In genomic region chrX:108736509-108737479, GRCh38 we compare ENCODE assay signal across 1 cellular context.
A peak's percentile ranks its signal among the peaks of the same experiment; 100 is the strongest.
TF ChIP-seq lines count a peak whose summit lies in the region.

Gene IRS4 (minus strand): TSS chrX:108736563.

TF ChIP-seq in HEK293, 187 proteins besides CTCF, POLR2A, EP300 and RAD21 (continued from another document):
- TF ChIP-seq ZNF391 (tag by site-specific recombination; IDR thresholded peaks at IDR 0.05; ENCODE audit: borderline replicate concordance, low read depth), result peak; percentile 83; the same call in 1 of the 2 replicates
- peak; percentile 94 for TF ChIP-seq ZNF335 (tag by site-specific recombination; conservative IDR thresholded peaks at IDR 0.05)
- TF ChIP-seq, protein P1, sequence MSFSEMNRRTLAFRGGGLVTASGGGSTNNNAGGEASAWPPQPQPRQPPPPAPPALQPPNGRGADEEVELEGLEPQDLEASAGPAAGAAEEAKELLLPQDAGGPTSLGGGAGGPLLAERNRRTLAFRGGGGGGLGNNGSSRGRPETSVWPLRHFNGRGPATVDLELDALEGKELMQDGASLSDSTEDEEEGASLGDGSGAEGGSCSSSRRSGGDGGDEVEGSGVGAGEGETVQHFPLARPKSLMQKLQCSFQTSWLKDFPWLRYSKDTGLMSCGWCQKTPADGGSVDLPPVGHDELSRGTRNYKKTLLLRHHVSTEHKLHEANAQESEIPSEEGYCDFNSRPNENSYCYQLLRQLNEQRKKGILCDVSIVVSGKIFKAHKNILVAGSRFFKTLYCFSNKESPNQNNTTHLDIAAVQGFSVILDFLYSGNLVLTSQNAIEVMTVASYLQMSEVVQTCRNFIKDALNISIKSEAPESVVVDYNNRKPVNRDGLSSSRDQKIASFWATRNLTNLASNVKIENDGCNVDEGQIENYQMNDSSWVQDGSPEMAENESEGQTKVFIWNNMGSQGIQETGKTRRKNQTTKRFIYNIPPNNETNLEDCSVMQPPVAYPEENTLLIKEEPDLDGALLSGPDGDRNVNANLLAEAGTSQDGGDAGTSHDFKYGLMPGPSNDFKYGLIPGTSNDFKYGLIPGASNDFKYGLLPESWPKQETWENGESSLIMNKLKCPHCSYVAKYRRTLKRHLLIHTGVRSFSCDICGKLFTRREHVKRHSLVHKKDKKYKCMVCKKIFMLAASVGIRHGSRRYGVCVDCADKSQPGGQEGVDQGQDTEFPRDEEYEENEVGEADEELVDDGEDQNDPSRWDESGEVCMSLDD (tag by site-specific recombination; IDR thresholded peaks at IDR 0.05), result 0 out of 2 replicates have a peak, but pooled peaks have one; percentile 18
- peak; percentile 16; the same call in 1 of the 2 replicates for TF ChIP-seq ZBTB48 (tag by site-specific recombination; IDR thresholded peaks at IDR 0.05)
- TF ChIP-seq, protein P2, sequence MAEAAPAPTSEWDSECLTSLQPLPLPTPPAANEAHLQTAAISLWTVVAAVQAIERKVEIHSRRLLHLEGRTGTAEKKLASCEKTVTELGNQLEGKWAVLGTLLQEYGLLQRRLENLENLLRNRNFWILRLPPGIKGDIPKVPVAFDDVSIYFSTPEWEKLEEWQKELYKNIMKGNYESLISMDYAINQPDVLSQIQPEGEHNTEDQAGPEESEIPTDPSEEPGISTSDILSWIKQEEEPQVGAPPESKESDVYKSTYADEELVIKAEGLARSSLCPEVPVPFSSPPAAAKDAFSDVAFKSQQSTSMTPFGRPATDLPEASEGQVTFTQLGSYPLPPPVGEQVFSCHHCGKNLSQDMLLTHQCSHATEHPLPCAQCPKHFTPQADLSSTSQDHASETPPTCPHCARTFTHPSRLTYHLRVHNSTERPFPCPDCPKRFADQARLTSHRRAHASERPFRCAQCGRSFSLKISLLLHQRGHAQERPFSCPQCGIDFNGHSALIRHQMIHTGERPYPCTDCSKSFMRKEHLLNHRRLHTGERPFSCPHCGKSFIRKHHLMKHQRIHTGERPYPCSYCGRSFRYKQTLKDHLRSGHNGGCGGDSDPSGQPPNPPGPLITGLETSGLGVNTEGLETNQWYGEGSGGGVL (tag by site-specific recombination; IDR thresholded peaks at IDR 0.05), result peak; percentile 79
- peak; percentile 72 for TF ChIP-seq GLIS1 (tag by site-specific recombination; IDR thresholded peaks at IDR 0.05)
- peak; percentile 83 for TF ChIP-seq KLF9 (tag by site-specific recombination; IDR thresholded peaks at IDR 0.05; ENCODE audit: low read depth)
- TF ChIP-seq ZNF2 (tag by site-specific recombination; IDR thresholded peaks at IDR 0.05), result peak; percentile 45; the same call in 1 of the 2 replicates
- TF ChIP-seq EGR2 (tag by site-specific recombination; IDR thresholded peaks at IDR 0.05; ENCODE audit: low read depth), result peak; percentile 88
- TF ChIP-seq ZNF366 (tag by site-specific recombination; conservative IDR thresholded peaks at IDR 0.05), result peak; percentile 27; the same call in 1 of the 2 replicates
- no peak for TF ChIP-seq ZNF473 (tag by site-specific recombination; IDR thresholded peaks at IDR 0.05)
- peak; percentile 72 for TF ChIP-seq IKZF3 (tag by site-specific recombination; IDR thresholded peaks at IDR 0.05)
- no peak for TF ChIP-seq ZNF510 (tag by site-specific recombination; IDR thresholded peaks at IDR 0.05; ENCODE audit: insufficient replicate concordance)
- TF ChIP-seq ZSCAN23 (tag by site-specific recombination; IDR thresholded peaks at IDR 0.05), result no peak
- peak; percentile 85 for TF ChIP-seq ZNF341 (tag by site-specific recombination; IDR thresholded peaks at IDR 0.05; ENCODE audit: low read depth)
- TF ChIP-seq, protein P3, sequence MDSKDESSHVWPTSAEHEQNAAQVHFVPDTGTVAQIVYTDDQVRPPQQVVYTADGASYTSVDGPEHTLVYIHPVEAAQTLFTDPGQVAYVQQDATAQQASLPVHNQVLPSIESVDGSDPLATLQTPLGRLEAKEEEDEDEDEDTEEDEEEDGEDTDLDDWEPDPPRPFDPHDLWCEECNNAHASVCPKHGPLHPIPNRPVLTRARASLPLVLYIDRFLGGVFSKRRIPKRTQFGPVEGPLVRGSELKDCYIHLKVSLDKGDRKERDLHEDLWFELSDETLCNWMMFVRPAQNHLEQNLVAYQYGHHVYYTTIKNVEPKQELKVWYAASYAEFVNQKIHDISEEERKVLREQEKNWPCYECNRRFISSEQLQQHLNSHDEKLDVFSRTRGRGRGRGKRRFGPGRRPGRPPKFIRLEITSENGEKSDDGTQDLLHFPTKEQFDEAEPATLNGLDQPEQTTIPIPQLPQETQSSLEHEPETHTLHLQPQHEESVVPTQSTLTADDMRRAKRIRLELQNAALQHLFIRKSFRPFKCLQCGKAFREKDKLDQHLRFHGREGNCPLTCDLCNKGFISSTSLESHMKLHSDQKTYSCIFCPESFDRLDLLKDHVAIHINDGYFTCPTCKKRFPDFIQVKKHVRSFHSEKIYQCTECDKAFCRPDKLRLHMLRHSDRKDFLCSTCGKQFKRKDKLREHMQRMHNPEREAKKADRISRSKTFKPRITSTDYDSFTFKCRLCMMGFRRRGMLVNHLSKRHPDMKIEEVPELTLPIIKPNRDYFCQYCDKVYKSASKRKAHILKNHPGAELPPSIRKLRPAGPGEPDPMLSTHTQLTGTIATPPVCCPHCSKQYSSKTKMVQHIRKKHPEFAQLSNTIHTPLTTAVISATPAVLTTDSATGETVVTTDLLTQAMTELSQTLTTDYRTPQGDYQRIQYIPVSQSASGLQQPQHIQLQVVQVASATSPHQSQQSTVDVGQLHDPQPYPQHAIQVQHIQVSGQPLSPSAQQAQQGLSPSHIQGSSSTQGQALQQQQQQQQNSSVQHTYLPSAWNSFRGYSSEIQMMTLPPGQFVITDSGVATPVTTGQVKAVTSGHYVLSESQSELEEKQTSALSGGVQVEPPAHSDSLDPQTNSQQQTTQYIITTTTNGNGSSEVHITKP (tag by site-specific recombination; IDR thresholded peaks at IDR 0.05), result peak; percentile 72
- no peak; the same call in none of the 2 replicates for TF ChIP-seq ZXDB (tag by site-specific recombination; IDR thresholded peaks at IDR 0.05)
- peak; percentile 87 for TF ChIP-seq ZBTB17 (tag by site-specific recombination; IDR thresholded peaks at IDR 0.05)
- TF ChIP-seq ZNF629 (tag by site-specific recombination; IDR thresholded peaks at IDR 0.05), result peak; percentile 48; the same call in 1 of the 2 replicates
- no peak for TF ChIP-seq ZNF155 (tag by site-specific recombination; IDR thresholded peaks at IDR 0.05)
- TF ChIP-seq KLF16 (tag by site-specific recombination; IDR thresholded peaks at IDR 0.05), result peak; percentile 53; the same call in 1 of the 2 replicates
- peak; percentile 51 for TF ChIP-seq SCRT2 (tag by site-specific recombination; IDR thresholded peaks at IDR 0.05)
- no peak for TF ChIP-seq ZNF544 (tag by site-specific recombination; IDR thresholded peaks at IDR 0.05)
- TF ChIP-seq, protein P4, sequence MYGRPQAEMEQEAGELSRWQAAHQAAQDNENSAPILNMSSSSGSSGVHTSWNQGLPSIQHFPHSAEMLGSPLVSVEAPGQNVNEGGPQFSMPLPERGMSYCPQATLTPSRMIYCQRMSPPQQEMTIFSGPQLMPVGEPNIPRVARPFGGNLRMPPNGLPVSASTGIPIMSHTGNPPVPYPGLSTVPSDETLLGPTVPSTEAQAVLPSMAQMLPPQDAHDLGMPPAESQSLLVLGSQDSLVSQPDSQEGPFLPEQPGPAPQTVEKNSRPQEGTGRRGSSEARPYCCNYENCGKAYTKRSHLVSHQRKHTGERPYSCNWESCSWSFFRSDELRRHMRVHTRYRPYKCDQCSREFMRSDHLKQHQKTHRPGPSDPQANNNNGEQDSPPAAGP (tag by site-specific recombination; IDR thresholded peaks at IDR 0.05), result peak; percentile 28; the same call in 1 of the 2 replicates
- peak; percentile 93 for TF ChIP-seq ZFHX2 (tag by site-specific recombination; conservative IDR thresholded peaks at IDR 0.05)
- TF ChIP-seq, protein P5, sequence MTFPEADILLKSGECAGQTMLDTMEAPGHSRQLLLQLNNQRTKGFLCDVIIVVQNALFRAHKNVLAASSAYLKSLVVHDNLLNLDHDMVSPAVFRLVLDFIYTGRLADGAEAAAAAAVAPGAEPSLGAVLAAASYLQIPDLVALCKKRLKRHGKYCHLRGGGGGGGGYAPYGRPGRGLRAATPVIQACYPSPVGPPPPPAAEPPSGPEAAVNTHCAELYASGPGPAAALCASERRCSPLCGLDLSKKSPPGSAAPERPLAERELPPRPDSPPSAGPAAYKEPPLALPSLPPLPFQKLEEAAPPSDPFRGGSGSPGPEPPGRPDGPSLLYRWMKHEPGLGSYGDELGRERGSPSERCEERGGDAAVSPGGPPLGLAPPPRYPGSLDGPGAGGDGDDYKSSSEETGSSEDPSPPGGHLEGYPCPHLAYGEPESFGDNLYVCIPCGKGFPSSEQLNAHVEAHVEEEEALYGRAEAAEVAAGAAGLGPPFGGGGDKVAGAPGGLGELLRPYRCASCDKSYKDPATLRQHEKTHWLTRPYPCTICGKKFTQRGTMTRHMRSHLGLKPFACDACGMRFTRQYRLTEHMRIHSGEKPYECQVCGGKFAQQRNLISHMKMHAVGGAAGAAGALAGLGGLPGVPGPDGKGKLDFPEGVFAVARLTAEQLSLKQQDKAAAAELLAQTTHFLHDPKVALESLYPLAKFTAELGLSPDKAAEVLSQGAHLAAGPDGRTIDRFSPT (tag by site-specific recombination; IDR thresholded peaks at IDR 0.05), result 0 out of 2 replicates have a peak, but pooled peaks have one; percentile 28
- peak; percentile 88 for TF ChIP-seq ZBTB20 (tag by site-specific recombination; IDR thresholded peaks at IDR 0.05)
- no peak for TF ChIP-seq ZNF501 (tag by site-specific recombination; IDR thresholded peaks at IDR 0.05)
- TF ChIP-seq WT1 (tag by site-specific recombination; IDR thresholded peaks at IDR 0.05), result peak; percentile 79
- peak; percentile 89 for TF ChIP-seq GLIS2 (tag by site-specific recombination; IDR thresholded peaks at IDR 0.05)
- TF ChIP-seq, protein P6, sequence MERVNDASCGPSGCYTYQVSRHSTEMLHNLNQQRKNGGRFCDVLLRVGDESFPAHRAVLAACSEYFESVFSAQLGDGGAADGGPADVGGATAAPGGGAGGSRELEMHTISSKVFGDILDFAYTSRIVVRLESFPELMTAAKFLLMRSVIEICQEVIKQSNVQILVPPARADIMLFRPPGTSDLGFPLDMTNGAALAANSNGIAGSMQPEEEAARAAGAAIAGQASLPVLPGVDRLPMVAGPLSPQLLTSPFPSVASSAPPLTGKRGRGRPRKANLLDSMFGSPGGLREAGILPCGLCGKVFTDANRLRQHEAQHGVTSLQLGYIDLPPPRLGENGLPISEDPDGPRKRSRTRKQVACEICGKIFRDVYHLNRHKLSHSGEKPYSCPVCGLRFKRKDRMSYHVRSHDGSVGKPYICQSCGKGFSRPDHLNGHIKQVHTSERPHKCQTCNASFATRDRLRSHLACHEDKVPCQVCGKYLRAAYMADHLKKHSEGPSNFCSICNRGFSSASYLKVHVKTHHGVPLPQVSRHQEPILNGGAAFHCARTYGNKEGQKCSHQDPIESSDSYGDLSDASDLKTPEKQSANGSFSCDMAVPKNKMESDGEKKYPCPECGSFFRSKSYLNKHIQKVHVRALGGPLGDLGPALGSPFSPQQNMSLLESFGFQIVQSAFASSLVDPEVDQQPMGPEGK (tag by site-specific recombination; IDR thresholded peaks at IDR 0.05), result peak; percentile 89
- TF ChIP-seq ZFP69B (tag by site-specific recombination; IDR thresholded peaks at IDR 0.05), result peak; percentile 18; the same call in 1 of the 2 replicates
- no peak for TF ChIP-seq ZNF423 (tag by site-specific recombination; IDR thresholded peaks at IDR 0.05)
- TF ChIP-seq ZIC2 (tag by site-specific recombination; IDR thresholded peaks at IDR 0.05), result peak; percentile 85
- no peak for TF ChIP-seq ZNF514 (tag by site-specific recombination; IDR thresholded peaks at IDR 0.05)
- TF ChIP-seq ZFP3 (tag by site-specific recombination; IDR thresholded peaks at IDR 0.05; ENCODE audit: low read depth), result no peak
- TF ChIP-seq BCL11B (tag by site-specific recombination; IDR thresholded peaks at IDR 0.05; ENCODE audit: low read depth), result 0 out of 2 replicates have a peak, but pooled peaks have one; percentile 12
- peak; percentile 80 for TF ChIP-seq ZEB2 (tag by site-specific recombination; IDR thresholded peaks at IDR 0.05)
- TF ChIP-seq, protein P7, sequence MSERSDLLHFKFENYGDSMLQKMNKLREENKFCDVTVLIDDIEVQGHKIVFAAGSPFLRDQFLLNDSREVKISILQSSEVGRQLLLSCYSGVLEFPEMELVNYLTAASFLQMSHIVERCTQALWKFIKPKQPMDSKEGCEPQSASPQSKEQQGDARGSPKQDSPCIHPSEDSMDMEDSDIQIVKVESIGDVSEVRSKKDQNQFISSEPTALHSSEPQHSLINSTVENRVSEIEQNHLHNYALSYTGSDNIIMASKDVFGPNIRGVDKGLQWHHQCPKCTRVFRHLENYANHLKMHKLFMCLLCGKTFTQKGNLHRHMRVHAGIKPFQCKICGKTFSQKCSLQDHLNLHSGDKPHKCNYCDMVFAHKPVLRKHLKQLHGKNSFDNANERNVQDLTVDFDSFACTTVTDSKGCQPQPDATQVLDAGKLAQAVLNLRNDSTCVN (tag by site-specific recombination; optimal IDR thresholded peaks at IDR 0.05), result peak; percentile 44
- TF ChIP-seq, protein P8, sequence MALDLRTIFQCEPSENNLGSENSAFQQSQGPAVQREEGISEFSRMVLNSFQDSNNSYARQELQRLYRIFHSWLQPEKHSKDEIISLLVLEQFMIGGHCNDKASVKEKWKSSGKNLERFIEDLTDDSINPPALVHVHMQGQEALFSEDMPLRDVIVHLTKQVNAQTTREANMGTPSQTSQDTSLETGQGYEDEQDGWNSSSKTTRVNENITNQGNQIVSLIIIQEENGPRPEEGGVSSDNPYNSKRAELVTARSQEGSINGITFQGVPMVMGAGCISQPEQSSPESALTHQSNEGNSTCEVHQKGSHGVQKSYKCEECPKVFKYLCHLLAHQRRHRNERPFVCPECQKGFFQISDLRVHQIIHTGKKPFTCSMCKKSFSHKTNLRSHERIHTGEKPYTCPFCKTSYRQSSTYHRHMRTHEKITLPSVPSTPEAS (tag by site-specific recombination; IDR thresholded peaks at IDR 0.05), result no peak
- peak; percentile 58; the same call in 1 of the 2 replicates for TF ChIP-seq SP7 (tag by site-specific recombination; IDR thresholded peaks at IDR 0.05)
